ENCODE assay signal across 10 cellular contexts in genomic region chr1:112636597-112637256, GRCh38. TPM values are rescaled to one million over a fixed set of nuclear protein-coding genes. Genes with fewer than 3 reads are reported as not detected.
DNase-seq lines count a peak whose midpoint lies in the region; ATAC-seq, FAIRE-seq and TF ChIP-seq lines count a peak whose summit lies in the region.
"Had no signal": no experiment of that assay in that cellular context is flagged by ENCODE, and none has a peak within 500 bp of the region (broad histone marks: within the 10 kb centered on the region; RNA-seq: fewer than 3 reads in every experiment).

No MANE protein-coding gene starts in this region.

- H3K4me1 ChIP-seq in CD4-positive, CD25-positive, alpha-beta regulatory T cell (ENCODE audit: control insufficient read depth, insufficient read depth, low read length, poor library complexity, severe bottlenecking): peaks cover 51% of the 10 kb centered on the region

- ATAC-seq in CD4-positive, CD25-positive, alpha-beta regulatory T cell (ENCODE audit: low read depth in 2 of 2): peak; percentile 14 to 36
- ATAC-seq in memory B cell (ENCODE audit: low read depth) (no peak), GM19328 (IDR thresholded peaks at IDR 0.05; ENCODE audit: unreplicated experiment) (no peak)

- peaks cover 21% of the 10 kb centered on the region for H3K36me3 Mint-ChIP-seq in CD4-positive, CD25-positive, alpha-beta regulatory T cell
- H3K36me3 Mint-ChIP-seq in HFFc6 (ENCODE audit: low read depth) (peaks cover 7% of the 10 kb centered on the region; the same call in 1 of the 2 replicates), memory B cell (peaks cover 15% of the 10 kb centered on the region)
- H3K36me3 Mint-ChIP-seq in activated T-helper 2 cell treated with anti-CD3 and anti-CD28 coated beads, Interferon-gamma antibody, Interleukin-2, Interleukin-4, amounts not matched to agents 10 μg/mL and 5 μg/mL and 100 μg/mL, durations not matched to agents 14 hours and 24 hours and 36 hours (ENCODE audit: low read depth): peaks cover 33% of the 10 kb centered on the region

- H3K27ac ChIP-seq in CD4-positive, CD25-positive, alpha-beta regulatory T cell (ENCODE audit: insufficient read depth, low read length, poor library complexity, severe bottlenecking): peak overlapping the region; percentile 77
- H3K27ac ChIP-seq: lower lobe of right lung had no signal

- peak overlapping the region; percentile 27 to 57 (median 54) for H3K4me3 Mint-ChIP-seq in CD4-positive, CD25-positive, alpha-beta regulatory T cell
- H3K4me3 Mint-ChIP-seq in HFFc6 (peak overlapping the region; percentile 48), memory B cell (peak overlapping the region; percentile 46)
- H3K4me3 Mint-ChIP-seq in activated T-helper 2 cell treated with anti-CD3 and anti-CD28 coated beads, Interferon-gamma antibody, Interleukin-2, Interleukin-4, amounts not matched to agents 10 μg/mL and 5 μg/mL and 100 μg/mL, durations not matched to agents 14 hours and 24 hours and 36 hours (ENCODE audit: low read depth): no peak overlapping the region

- H3K27me3 Mint-ChIP-seq in CD4-positive, CD25-positive, alpha-beta regulatory T cell: no peaks in the 10 kb centered on the region
- peaks cover 1% of the 10 kb centered on the region; the same call in 1 of the 2 replicates for H3K27me3 Mint-ChIP-seq in HFFc6 (ENCODE audit: insufficient read depth)
- H3K27me3 Mint-ChIP-seq in activated T-helper 2 cell treated with anti-CD3 and anti-CD28 coated beads, Interferon-gamma antibody, Interleukin-2, Interleukin-4, amounts not matched to agents 10 μg/mL and 5 μg/mL and 100 μg/mL, durations not matched to agents 14 hours and 24 hours and 36 hours (ENCODE audit: low read depth): no peaks in the 10 kb centered on the region
- H3K27me3 Mint-ChIP-seq in memory B cell: no peaks in the 10 kb centered on the region

- intact Hi-C loops in activated T-helper 2 cell treated with anti-CD3 and anti-CD28 coated beads, Interferon-gamma antibody, Interleukin-2, Interleukin-4, amounts not matched to agents 10 μg/mL and 5 μg/mL and 100 μg/mL, durations not matched to agents 14 hours and 24 hours and 36 hours (cut with micrococcal nuclease): loop anchor here (2.0 kb wide), 1 partner anchor 18 kb away; the partner anchor contains the start of genes CAPZA1 and ST7L
- intact Hi-C loops in head of caudate nucleus (cut with DNase I): no loop called here

- TF ChIP-seq CTCF in HFFc6 (IDR thresholded peaks at IDR 0.05): no peak

- H3K9me3 Mint-ChIP-seq in CD4-positive, CD25-positive, alpha-beta regulatory T cell: no peaks in the 10 kb centered on the region
- no peaks in the 10 kb centered on the region for H3K9me3 Mint-ChIP-seq in HFFc6
- no peaks in the 10 kb centered on the region for H3K9me3 Mint-ChIP-seq in activated T-helper 2 cell treated with anti-CD3 and anti-CD28 coated beads, Interferon-gamma antibody, Interleukin-2, Interleukin-4, amounts not matched to agents 10 μg/mL and 5 μg/mL and 100 μg/mL, durations not matched to agents 14 hours and 24 hours and 36 hours
- no peaks in the 10 kb centered on the region for H3K9me3 Mint-ChIP-seq in memory B cell

- peak overlapping the region; percentile 58 for H3K4me3 ChIP-seq in CD4-positive, CD25-positive, alpha-beta regulatory T cell (ENCODE audit: low read depth, low read length)
- H3K4me3 ChIP-seq: lower lobe of right lung had no signal

- peak overlapping the region; percentile 59 to 85 (median 82) for H3K27ac Mint-ChIP-seq in CD4-positive, CD25-positive, alpha-beta regulatory T cell
- H3K27ac Mint-ChIP-seq in HFFc6: peak overlapping the region; percentile 70
- H3K27ac Mint-ChIP-seq in activated T-helper 2 cell treated with anti-CD3 and anti-CD28 coated beads, Interferon-gamma antibody, Interleukin-2, Interleukin-4, amounts not matched to agents 10 μg/mL and 5 μg/mL and 100 μg/mL, durations not matched to agents 14 hours and 24 hours and 36 hours: peak overlapping the region; percentile 38
- peak overlapping the region; percentile 86 for H3K27ac Mint-ChIP-seq in memory B cell

- no peak for FAIRE-seq in urothelium cell line (lab: Jason Lieb, UNC)

- H3K27me3 ChIP-seq in CD4-positive, CD25-positive, alpha-beta regulatory T cell (ENCODE audit: control insufficient read depth, insufficient read depth, low read length): no peaks in the 10 kb centered on the region

- peaks cover 7% of the 10 kb centered on the region for H3K36me3 ChIP-seq in CD4-positive, CD25-positive, alpha-beta regulatory T cell (ENCODE audit: control insufficient read depth, insufficient read depth, low read length)
- H3K36me3 ChIP-seq: lower lobe of right lung had no signal

- H3K4me1 Mint-ChIP-seq in CD4-positive, CD25-positive, alpha-beta regulatory T cell: peaks cover 44 to 76% (median 61%) of the 10 kb centered on the region in 4 donors
- H3K4me1 Mint-ChIP-seq in HFFc6 (ENCODE audit: low read depth) (peaks cover 62% of the 10 kb centered on the region), memory B cell (peaks cover 39% of the 10 kb centered on the region)
- peaks cover 47% of the 10 kb centered on the region for H3K4me1 Mint-ChIP-seq in activated T-helper 2 cell treated with anti-CD3 and anti-CD28 coated beads, Interferon-gamma antibody, Interleukin-2, Interleukin-4, amounts not matched to agents 10 μg/mL and 5 μg/mL and 100 μg/mL, durations not matched to agents 14 hours and 24 hours and 36 hours (ENCODE audit: low read depth)

- H3K9me3 ChIP-seq in CD4-positive, CD25-positive, alpha-beta regulatory T cell (ENCODE audit: control insufficient read depth in 2 of 2, low read length in 2 of 2): no peaks in the 10 kb centered on the region
- H3K9me3 ChIP-seq: lower lobe of right lung had no signal

- DNase-seq in CD4-positive, CD25-positive, alpha-beta regulatory T cell: peak in 1 of 3 donors; percentile 23
- DNase-seq in HFFc6: no peak
- DNase-seq in activated T-helper 2 cell treated with anti-CD3 and anti-CD28 coated beads, Interferon-gamma antibody, Interleukin-2, Interleukin-4, amounts not matched to agents 10 μg/mL and 5 μg/mL and 100 μg/mL, durations not matched to agents 14 hours and 24 hours and 36 hours (ENCODE audit: low spot score): no peak
- DNase-seq in memory B cell (ENCODE audit: low spot score in 2 of 2): no peak
- DNase-seq in head of caudate nucleus: no peak
- no peak for DNase-seq in nucleus accumbens (lab: John Stamatoyannopoulos, UW)
- DNase-seq in urothelium cell line (ENCODE audit: low spot score): no peak
- DNase-seq: H7, lower lobe of right lung had no signal

RNA-seq across cellular contexts. Expression of gene CAPZA1, which starts 17.1 kb away (rescaled TPM):
- 244 TPM for total RNA-seq in CD4-positive, CD25-positive, alpha-beta regulatory T cell
- polyA plus RNA-seq in CD4-positive, CD25-positive, alpha-beta regulatory T cell: 100 to 1,000 TPM; 248 to 281 (median 260) TPM
- 100 to 1,000 TPM; 230 to 293 (median 265) TPM for total RNA-seq in HFFc6 (2021; fragmentation: NEBNext Ultra II Directional; extraction: Animal tissue kit (Norgen Biotek cat#: 25700))
- 260 and 269 TPM in 2 replicates for total RNA-seq in activated T-helper 2 cell treated with anti-CD3 and anti-CD28 coated beads, Interferon-gamma antibody, Interleukin-2, Interleukin-4, amounts not matched to agents 10 μg/mL and 5 μg/mL and 100 μg/mL, durations not matched to agents 14 hours and 24 hours and 36 hours

RNA-seq across cellular contexts. Expression of gene ST7L, which starts 17.8 kb away (rescaled TPM):
- total RNA-seq in CD4-positive, CD25-positive, alpha-beta regulatory T cell: 36.8 TPM
- 10 to 100 TPM in 3 of 4 donors, 1 to 10 TPM in 1; 7.7 to 15.4 (median 14.0) TPM for polyA plus RNA-seq in CD4-positive, CD25-positive, alpha-beta regulatory T cell
- 10 to 100 TPM; 20.2 to 24.5 (median 23.7) TPM for total RNA-seq in HFFc6 (2021; fragmentation: NEBNext Ultra II Directional; extraction: Animal tissue kit (Norgen Biotek cat#: 25700))
- total RNA-seq in activated T-helper 2 cell treated with anti-CD3 and anti-CD28 coated beads, Interferon-gamma antibody, Interleukin-2, Interleukin-4, amounts not matched to agents 10 μg/mL and 5 μg/mL and 100 μg/mL, durations not matched to agents 14 hours and 24 hours and 36 hours: 15.3 and 15.4 TPM in 2 replicates

RNA-seq across cellular contexts. Expression of gene MOV10, which starts 37.7 kb away (rescaled TPM):
- 94.2 TPM for total RNA-seq in CD4-positive, CD25-positive, alpha-beta regulatory T cell
- polyA plus RNA-seq in CD4-positive, CD25-positive, alpha-beta regulatory T cell: 10 to 100 TPM; 26.1 to 29.8 (median 28.3) TPM
- 10 to 100 TPM; 61.6 to 86.0 (median 83.5) TPM for total RNA-seq in HFFc6 (2021; fragmentation: NEBNext Ultra II Directional; extraction: Animal tissue kit (Norgen Biotek cat#: 25700))
- 64.5 and 68.1 TPM in 2 replicates for total RNA-seq in activated T-helper 2 cell treated with anti-CD3 and anti-CD28 coated beads, Interferon-gamma antibody, Interleukin-2, Interleukin-4, amounts not matched to agents 10 μg/mL and 5 μg/mL and 100 μg/mL, durations not matched to agents 14 hours and 24 hours and 36 hours

Comparison
In these comparisons a context has a peak if more than half of its experiments do, and no peak if none do; other contexts are left out.
1. ATAC-seq: peak in CD4-positive, CD25-positive, alpha-beta regulatory T cell (2 of 2); none in memory B cell (single experiment) and GM19328 (single experiment).
2. Peak in every context shown above with its lines, with median percentiles within 50 percentile points of each other: H3K27ac Mint-ChIP-seq.